In genomic region chr1:156336242-156336641, GRCh38 we compare ENCODE assay signal across 2 cellular contexts.
TF ChIP-seq lines count a peak whose summit lies in the region.

No MANE protein-coding gene starts in this region.

TF ChIP-seq in GM23338, 12 proteins besides CTCF, POLR2A, EP300 and RAD21 (continued from another document):
- TF ChIP-seq ZNF462 (CRISPR knock-in tag; IDR thresholded peaks at IDR 0.05): no peak
- no peak for TF ChIP-seq ZNF114 (CRISPR knock-in tag; IDR thresholded peaks at IDR 0.05)
- no peak for TF ChIP-seq NANOG (IDR thresholded peaks at IDR 0.05; ENCODE audit: borderline replicate concordance)
- no peak for TF ChIP-seq REST (IDR thresholded peaks at IDR 0.05; ENCODE audit: unreplicated experiment)
- no peak for TF ChIP-seq EZH2 (IDR thresholded peaks at IDR 0.05; ENCODE audit: low read depth, unreplicated experiment)
- TF ChIP-seq ZNF331 (CRISPR knock-in tag; IDR thresholded peaks at IDR 0.05; ENCODE audit: low read depth): no peak
- TF ChIP-seq CREB1 (CRISPR knock-in tag; IDR thresholded peaks at IDR 0.05; ENCODE audit: low read depth): no peak
- no peak for TF ChIP-seq POLR2AphosphoS5 (IDR thresholded peaks at IDR 0.05; ENCODE audit: low read depth)
- TF ChIP-seq ETS1 (IDR thresholded peaks at IDR 0.05): no peak
- no peak for TF ChIP-seq STAT1 (IDR thresholded peaks at IDR 0.05; ENCODE audit: unreplicated experiment)
- TF ChIP-seq EZH2phosphoT487 (IDR thresholded peaks at IDR 0.05; ENCODE audit: unreplicated experiment): no peak

TF ChIP-seq in WTC11, 78 proteins besides CTCF, POLR2A, EP300 and RAD21 (continued from another document):
- TF ChIP-seq TP53 (CRISPR knock-in tag; IDR thresholded peaks at IDR 0.05) (no peak), MAX (CRISPR knock-in tag; IDR thresholded peaks at IDR 0.05) (no peak), EMX1 (CRISPR knock-in tag; IDR thresholded peaks at IDR 0.05) (no peak), ATF3 (CRISPR knock-in tag; conservative IDR thresholded peaks at IDR 0.05) (no peak), ZNF396 (CRISPR knock-in tag; IDR thresholded peaks at IDR 0.05; ENCODE audit: borderline replicate concordance) (no peak), E2F1 (CRISPR knock-in tag; IDR thresholded peaks at IDR 0.05) (no peak), PRRX2 (CRISPR knock-in tag; IDR thresholded peaks at IDR 0.05) (no peak), ZNF281 (CRISPR knock-in tag; IDR thresholded peaks at IDR 0.05) (no peak), ZNF425 (CRISPR knock-in tag; conservative IDR thresholded peaks at IDR 0.05) (no peak)
TF ChIP-seq in WTC11: peak in this region for 0.
